Comparison of ENCODE assay signal across 1 cellular context in genomic region chr19:51687791-51688664, GRCh38.
TF ChIP-seq lines count a peak whose summit lies in the region.

No MANE protein-coding gene starts in this region.

TF ChIP-seq in SK-N-SH, 30 proteins besides CTCF, POLR2A, EP300 and RAD21 (continued from another document):
- TF ChIP-seq RFX5 (IDR thresholded peaks at IDR 0.05; ENCODE audit: low read length) = no peak
